Comparison of ENCODE assay signal across 1 cellular context in genomic region chr5:145830594-145830993, GRCh38.
TF ChIP-seq lines count a peak whose summit lies in the region.

No MANE protein-coding gene starts in this region.

TF ChIP-seq in WTC11, 78 proteins besides CTCF, POLR2A, EP300 and RAD21 (continued from another document):
- TF ChIP-seq ARID4B (CRISPR knock-in tag; IDR thresholded peaks at IDR 0.05; ENCODE audit: borderline replicate concordance) (no peak), NFATC4 (CRISPR knock-in tag; IDR thresholded peaks at IDR 0.05) (no peak), ATF2 (CRISPR knock-in tag; IDR thresholded peaks at IDR 0.05; ENCODE audit: borderline replicate concordance, low read depth) (no peak), IRF2 (CRISPR knock-in tag; IDR thresholded peaks at IDR 0.05; ENCODE audit: borderline replicate concordance, low read depth) (no peak), NR3C1 (CRISPR knock-in tag; conservative IDR thresholded peaks at IDR 0.05; ENCODE audit: low read depth) (no peak), MXD4 (CRISPR knock-in tag; IDR thresholded peaks at IDR 0.05; ENCODE audit: borderline replicate concordance) (no peak), SP1 (CRISPR knock-in tag; conservative IDR thresholded peaks at IDR 0.05) (no peak)
